In the genomic region with DNA sequence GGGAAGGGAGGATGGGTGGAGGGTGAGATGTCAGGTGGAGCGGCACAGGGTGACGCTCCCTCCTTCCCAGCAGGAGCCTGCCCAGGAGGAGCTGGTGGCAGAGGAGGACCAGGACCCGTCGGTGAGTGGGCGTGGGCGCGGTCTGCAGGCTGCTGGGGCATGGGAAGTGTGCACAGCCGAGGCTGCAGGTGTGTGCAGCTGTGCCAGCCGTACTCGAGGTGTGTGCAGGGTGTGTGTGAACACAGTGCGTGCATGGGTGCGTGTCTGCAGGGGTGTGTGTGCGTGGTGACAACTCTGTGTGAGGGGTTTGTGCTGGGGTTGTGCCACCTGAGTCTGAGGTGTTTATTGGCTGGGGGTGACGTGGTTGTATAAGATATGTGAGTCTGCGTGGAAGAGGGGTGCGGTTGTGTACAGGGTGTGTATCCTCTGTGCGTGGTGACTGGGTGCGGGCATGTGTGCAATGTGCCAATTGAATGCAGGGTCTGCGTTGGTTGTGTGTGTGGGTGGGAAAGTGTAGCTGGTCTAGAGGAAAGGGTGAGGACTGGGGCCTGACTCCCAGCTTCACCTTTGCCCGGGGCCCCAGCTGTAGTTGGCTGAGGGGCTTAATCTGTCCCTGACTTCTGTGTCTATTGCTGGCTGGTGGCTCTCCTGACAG, we compare ENCODE assay signal across 1 cellular context.
TF ChIP-seq lines count a peak whose summit lies in the region.

No MANE protein-coding gene starts in this region.

TF ChIP-seq in endothelial cell of umbilical vein, 7 proteins besides CTCF, POLR2A, EP300 and RAD21:
- no peak for TF ChIP-seq POLR2AphosphoS5 (IDR thresholded peaks at IDR 0.05; ENCODE audit: insufficient read depth, low read depth, low read length)
